13 cellular contexts compared by ENCODE assay signal in the genomic region with DNA sequence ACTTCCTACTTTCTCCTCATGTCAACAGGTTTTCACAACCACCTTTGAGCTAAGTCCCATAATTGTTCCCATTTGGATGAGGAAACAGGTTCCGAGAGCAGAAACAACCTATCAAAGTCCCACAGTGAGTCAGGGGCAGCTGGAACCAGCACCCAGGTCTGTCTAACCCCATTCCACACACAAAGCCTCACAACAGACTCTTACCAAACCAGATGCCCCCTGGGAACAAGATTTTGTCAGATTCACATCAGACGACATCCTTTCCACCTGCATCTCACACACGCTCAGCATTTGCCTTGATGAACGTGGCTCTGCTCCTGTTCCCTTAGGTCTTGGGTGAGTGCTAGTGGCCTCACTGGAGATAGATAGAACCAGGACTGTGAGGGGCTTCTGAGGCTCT.
"Had no signal": no experiment of that assay in that cellular context is flagged by ENCODE, and none has a peak within 500 bp of the region (broad histone marks: within the 10 kb centered on the region; RNA-seq: fewer than 3 reads in every experiment).

No MANE protein-coding gene starts in this region.

- H3K4me3 ChIP-seq: gastrocnemius medialis, sigmoid colon, skin epidermis, stomach had no signal

- H3K27me3 Mint-ChIP-seq: naive thymus-derived CD4-positive, alpha-beta T cell; stimulated activated naive B cell treated with anti-CD40 and anti-IgM and Interleukin-4, amounts not matched to agents 10 μg/mL and 1 μg/mL and 100 μg/mL, for 72 hours; type B pancreatic cell had no signal

- H3K9me3 ChIP-seq: gastrocnemius medialis, neutrophil, sigmoid colon, stomach had no signal

- DNase-seq: effector memory CD4-positive, alpha-beta T cell; gastrocnemius medialis; mammary epithelial cell; naive thymus-derived CD4-positive, alpha-beta T cell; nephron progenitor cell; sigmoid colon; stimulated activated CD4-positive, alpha-beta T cell treated with anti-CD3 and anti-CD28 coated beads, Interleukin-2, amount 100 ng/mL, for 24 hours; stimulated activated CD4-positive, alpha-beta T cell treated with anti-CD3 and anti-CD28 coated beads, Interleukin-4, amount 100 ng/mL, for 4 hours; stimulated activated naive B cell treated with anti-CD40 and anti-IgM and Interleukin-4, amounts not matched to agents 10 μg/mL and 1 μg/mL and 100 μg/mL, for 72 hours; stomach had no signal

- H3K27ac Mint-ChIP-seq: nephron progenitor cell; stimulated activated naive B cell treated with anti-CD40 and anti-IgM and Interleukin-4, amounts not matched to agents 10 μg/mL and 1 μg/mL and 100 μg/mL, for 72 hours; type B pancreatic cell had no signal

- H3K27me3 ChIP-seq: gastrocnemius medialis, neutrophil, sigmoid colon, stomach had no signal

- H3K4me3 Mint-ChIP-seq: naive thymus-derived CD4-positive, alpha-beta T cell; nephron progenitor cell; stimulated activated naive B cell treated with anti-CD40 and anti-IgM and Interleukin-4, amounts not matched to agents 10 μg/mL and 1 μg/mL and 100 μg/mL, for 72 hours; type B pancreatic cell had no signal

- H3K36me3 Mint-ChIP-seq: type B pancreatic cell had no signal

- H3K4me1 ChIP-seq: gastrocnemius medialis, sigmoid colon had no signal

- H3K27ac ChIP-seq: gastrocnemius medialis, neutrophil, sigmoid colon, skin epidermis, stomach had no signal

- H3K9me3 Mint-ChIP-seq: nephron progenitor cell; stimulated activated naive B cell treated with anti-CD40 and anti-IgM and Interleukin-4, amounts not matched to agents 10 μg/mL and 1 μg/mL and 100 μg/mL, for 72 hours; type B pancreatic cell had no signal
